15 cellular contexts compared by ENCODE assay signal in genomic region chr3:168883145-168883544, GRCh38.
DNase-seq lines count a peak whose midpoint lies in the region; ATAC-seq and TF ChIP-seq lines count a peak whose summit lies in the region.
"Had no signal": no experiment of that assay in that cellular context is flagged by ENCODE, and none has a peak within 500 bp of the region (broad histone marks: within the 10 kb centered on the region; RNA-seq: fewer than 3 reads in every experiment).

No MANE protein-coding gene starts in this region.

- no peak for TF ChIP-seq RAD21 in IMR-90 (IDR thresholded peaks at IDR 0.05; ENCODE audit: low read length)

- no peak overlapping the region for H2BK15ac ChIP-seq in IMR-90 (ENCODE audit: low read depth, low read length)

- TF ChIP-seq CTCF in IMR-90 (conservative IDR thresholded peaks at IDR 0.05; ENCODE audit: low read depth, low read length) (no peak), WTC11 (IDR thresholded peaks at IDR 0.05) (no peak), osteoblast (IDR thresholded peaks at IDR 0.05; ENCODE audit: extremely low read depth, low read depth, low read length) (no peak), upper lobe of right lung (IDR thresholded peaks at IDR 0.05) (no peak)

- H2AFZ ChIP-seq in IMR-90 (replicated peaks; ENCODE audit: low read length, poor library complexity) (no peak overlapping the region), osteoblast (ENCODE audit: low read length) (no peak overlapping the region)

- peaks cover 27% of the 10 kb centered on the region for H3K4me1 Mint-ChIP-seq in WTC11
- H3K4me1 Mint-ChIP-seq: B cell; CD4-positive, CD25-positive, alpha-beta regulatory T cell; CD8-positive, alpha-beta memory T cell; IgD-negative memory B cell had no signal

- POLR2A ChIA-PET in IMR-90 (lab: Charles Lee; ENCODE audit: unreplicated experiment), result no interaction called here
- POLR2A ChIA-PET in WTC11 (lab: Charles Lee), result no interaction called here

- H3K4ac ChIP-seq in IMR-90 (ENCODE audit: low read depth, low read length), result no peak overlapping the region

- H3K56ac ChIP-seq in IMR-90 (ENCODE audit: extremely low read depth, insufficient read depth, low read length), result no peak overlapping the region

- H3K4me2 ChIP-seq in IMR-90 (ENCODE audit: low read depth, low read length) (no peak overlapping the region), osteoblast (ENCODE audit: insufficient read depth, low read length) (no peak overlapping the region)
- H3K4me2 ChIP-seq: BLaER1 treated with 17β-estradiol and CSF1 and Interleukin-3, amounts not matched to agents 10 nM and 100 nM had no signal

- no peak overlapping the region for H3K18ac ChIP-seq in IMR-90 (ENCODE audit: low read depth, low read length)

- no peak overlapping the region for H3K23ac ChIP-seq in IMR-90 (ENCODE audit: low read depth, low read length)

- intact Hi-C loops in IMR-90 (cut with micrococcal nuclease), result no loop called here
- intact Hi-C loops in upper lobe of right lung (cut with DNase I), result no loop called here

- H4K91ac ChIP-seq in IMR-90 (ENCODE audit: insufficient read depth, low read depth, low read length), result no peak overlapping the region

- BruUV-seq in IMR-90 (replicated peaks; lab: Mats Ljungman, UMichigan), result no TSS peak

- no peaks in the 10 kb centered on the region for H3K79me2 ChIP-seq in osteoblast (ENCODE audit: insufficient read depth, low read length)

- H3K27me3 ChIP-seq in IMR-90 (ENCODE audit: control insufficient read depth, insufficient read depth, low read length) (no peaks in the 10 kb centered on the region), osteoblast (ENCODE audit: insufficient read depth, low read length) (no peaks in the 10 kb centered on the region), upper lobe of right lung (no peaks in the 10 kb centered on the region)
- H3K27me3 ChIP-seq: BLaER1 treated with 17β-estradiol and CSF1 and Interleukin-3, amounts not matched to agents 10 nM and 100 nM had no signal

- H3K14ac ChIP-seq in IMR-90 (replicated peaks; ENCODE audit: low read depth, low read length), result no peak overlapping the region

- in situ Hi-C loops in IMR-90 (cut with MboI; ENCODE audit: low sequenced_read_pairs), result no loop called here

- CTCF ChIA-PET in IMR-90 (lab: Yijun Ruan, JAX), result no interaction called here
- CTCF ChIA-PET in WTC11 (lab: Charles Lee), result interaction anchor here (1.3 kb wide), 1 partner anchor 36 kb away, joined by 4 read pairs; no protein-coding TSS in a partner anchor

- H2BK20ac ChIP-seq in IMR-90 (ENCODE audit: low read depth, low read length), result no peak overlapping the region

- H3K9ac ChIP-seq in IMR-90 (ENCODE audit: low read depth, low read length), result no peak overlapping the region
- H3K9ac ChIP-seq: BLaER1 treated with 17β-estradiol and CSF1 and Interleukin-3, amounts not matched to agents 10 nM and 100 nM had no signal

- H3K4me1 ChIP-seq in IMR-90 (ENCODE audit: control insufficient read depth, insufficient read depth, low read length) (no peaks in the 10 kb centered on the region), osteoblast (ENCODE audit: insufficient read depth, low read length) (peaks cover 39% of the 10 kb centered on the region), upper lobe of right lung (no peaks in the 10 kb centered on the region)
- H3K4me1 ChIP-seq: BLaER1 treated with 17β-estradiol and CSF1 and Interleukin-3, amounts not matched to agents 10 nM and 100 nM had no signal

- no peaks in the 10 kb centered on the region; the same call in 1 of the 2 replicates for H3K9me1 ChIP-seq in IMR-90 (ENCODE audit: insufficient read depth, low read length)

- DNase-seq in NCI-H2107 treated with DMSO at 0.1 percent for 48 hours (lab: John Stamatoyannopoulos, UW; ENCODE audit: unreplicated experiment) (peak; percentile 78), NCI-H2107 (lab: John Stamatoyannopoulos, UW) (no peak), IMR-90 (no peak), WTC11 (ENCODE audit: low spot score) (no peak), osteoblast (ENCODE audit: insufficient read length, low spot score, missing footprints) (no peak), upper lobe of right lung (no peak), HK-2 (ENCODE audit: unreplicated experiment) (no peak)
- DNase-seq: CD4-positive, CD25-positive, alpha-beta regulatory T cell; CD8-positive, alpha-beta memory T cell; COR-L47; DMS 273 treated with DMSO at 0.1 percent for 48 hours had no signal

- H4K5ac ChIP-seq in IMR-90 (ENCODE audit: low read depth, low read length), result no peak overlapping the region

- 0 out of 2 replicates have a peak overlapping the region, but pooled peaks have one; percentile 21 for H2BK120ac ChIP-seq in IMR-90 (ENCODE audit: low read depth, low read length)

- H3K4me3 Mint-ChIP-seq in WTC11, result no peak overlapping the region
- H3K4me3 Mint-ChIP-seq: B cell; CD4-positive, CD25-positive, alpha-beta regulatory T cell; CD8-positive, alpha-beta memory T cell; IgD-negative memory B cell had no signal

- no peak overlapping the region for H2AK5ac ChIP-seq in IMR-90 (ENCODE audit: low read depth, low read length)

- no peak for TF ChIP-seq POLR2A in IMR-90 (IDR thresholded peaks at IDR 0.05; ENCODE audit: low read depth, low read length)

- H3K27ac Mint-ChIP-seq in WTC11, result peak overlapping the region; percentile 33; the same call in 1 of the 2 replicates
- H3K27ac Mint-ChIP-seq: B cell; CD4-positive, CD25-positive, alpha-beta regulatory T cell; CD8-positive, alpha-beta memory T cell; IgD-negative memory B cell had no signal

- no peaks in the 10 kb centered on the region for H3K36me3 ChIP-seq in IMR-90 (ENCODE audit: control insufficient read depth, insufficient read depth, low read length)
- H3K36me3 ChIP-seq in osteoblast (ENCODE audit: insufficient read depth, low read length), result no peaks in the 10 kb centered on the region
- no peaks in the 10 kb centered on the region for H3K36me3 ChIP-seq in upper lobe of right lung
- H3K36me3 ChIP-seq: BLaER1 treated with 17β-estradiol and CSF1 and Interleukin-3, amounts not matched to agents 10 nM and 100 nM; HAP-1 had no signal

- no peak overlapping the region for H2AK9ac ChIP-seq in IMR-90 (replicated peaks; ENCODE audit: low read depth, low read length, poor library complexity)

- no peaks in the 10 kb centered on the region for H3K9me3 Mint-ChIP-seq in WTC11
- H3K9me3 Mint-ChIP-seq: IgD-negative memory B cell had no signal

- dilution Hi-C loops in IMR-90 (cut with HindIII; ENCODE audit: low sequenced_read_pairs, unreplicated experiment), result no loop called here

- no peaks in the 10 kb centered on the region for H3K36me3 Mint-ChIP-seq in WTC11
- H3K36me3 Mint-ChIP-seq: CD4-positive, CD25-positive, alpha-beta regulatory T cell; CD8-positive, alpha-beta memory T cell; IgD-negative memory B cell had no signal

- no peak overlapping the region for H3K27ac ChIP-seq in IMR-90 (ENCODE audit: insufficient read depth, low read length)
- peak overlapping the region; percentile 15 for H3K27ac ChIP-seq in osteoblast (ENCODE audit: low read depth, low read length)
- H3K27ac ChIP-seq in upper lobe of right lung, result no peak overlapping the region
- H3K27ac ChIP-seq: BLaER1 treated with 17β-estradiol and CSF1 and Interleukin-3, amounts not matched to agents 10 nM and 100 nM had no signal

- no CpG with 5 or more reads among the region's 1 CpG for WGBS in IMR-90 (ENCODE audit: extremely low coverage in 2 of 2, insufficient read length in 1 of 2), 2 experiments

- H3K4me3 ChIP-seq in IMR-90 (ENCODE audit: insufficient read depth, low read depth, low read length), result no peak overlapping the region
- no peak overlapping the region for H3K4me3 ChIP-seq in osteoblast (ENCODE audit: insufficient read depth, low read length)
- no peak overlapping the region for H3K4me3 ChIP-seq in upper lobe of right lung
- H3K4me3 ChIP-seq: BLaER1 treated with 17β-estradiol and CSF1 and Interleukin-3, amounts not matched to agents 10 nM and 100 nM; HAP-1 had no signal

- H3K9me3 ChIP-seq in IMR-90 (ENCODE audit: control insufficient read depth, insufficient read depth, low read length) (no peaks in the 10 kb centered on the region), osteoblast (ENCODE audit: low read depth, low read length) (no peaks in the 10 kb centered on the region), upper lobe of right lung (no peaks in the 10 kb centered on the region)
- H3K9me3 ChIP-seq: BLaER1 treated with 17β-estradiol and CSF1 and Interleukin-3, amounts not matched to agents 10 nM and 100 nM; HAP-1 had no signal

- ATAC-seq in IMR-90 (ENCODE audit: low read depth) (no peak), WTC11 (no peak), upper lobe of right lung (no peak)

- no peaks in the 10 kb centered on the region for H4K20me1 ChIP-seq in IMR-90 (ENCODE audit: insufficient read depth, low read length)
- no peaks in the 10 kb centered on the region for H4K20me1 ChIP-seq in osteoblast (ENCODE audit: insufficient read depth, low read length)
- H4K20me1 ChIP-seq: BLaER1 treated with 17β-estradiol and CSF1 and Interleukin-3, amounts not matched to agents 10 nM and 100 nM had no signal

- no peaks in the 10 kb centered on the region for H3K79me1 ChIP-seq in IMR-90 (ENCODE audit: low read depth in 1 of 2, low read length in 2 of 2)

- H3K27me3 Mint-ChIP-seq in WTC11 (ENCODE audit: low read depth), result no peaks in the 10 kb centered on the region
- H3K27me3 Mint-ChIP-seq: B cell; CD4-positive, CD25-positive, alpha-beta regulatory T cell; CD8-positive, alpha-beta memory T cell; IgD-negative memory B cell had no signal

- H2BK5ac ChIP-seq in IMR-90 (ENCODE audit: low read depth, low read length, poor library complexity, severe bottlenecking), result no peak overlapping the region

- no peak overlapping the region for H4K8ac ChIP-seq in IMR-90 (ENCODE audit: low read depth in 2 of 2, low read length in 2 of 2)

TF ChIP-seq in IMR-90, 13 proteins besides CTCF, POLR2A, EP300 and RAD21 (continues in another document):
- TF ChIP-seq SMC3 (IDR thresholded peaks at IDR 0.05; ENCODE audit: low read depth, low read length), result no peak
- no peak for TF ChIP-seq NFE2L2 (IDR thresholded peaks at IDR 0.05; ENCODE audit: low read depth, low read length)
- no peak for TF ChIP-seq BHLHE40 (IDR thresholded peaks at IDR 0.05; ENCODE audit: low read depth, low read length)
- TF ChIP-seq RFX5 (IDR thresholded peaks at IDR 0.05; ENCODE audit: low read depth, low read length), result no peak

TF ChIP-seq in WTC11, 78 proteins besides CTCF, POLR2A, EP300 and RAD21 (continues in another document):
- no peak for TF ChIP-seq GRHL2 (CRISPR knock-in tag; IDR thresholded peaks at IDR 0.05; ENCODE audit: insufficient replicate concordance, severe bottlenecking)
- no peak for TF ChIP-seq GABPB1 (CRISPR knock-in tag; IDR thresholded peaks at IDR 0.05)
- no peak for TF ChIP-seq ZNF416 (CRISPR knock-in tag; IDR thresholded peaks at IDR 0.05)
- no peak for TF ChIP-seq NR3C1 (CRISPR knock-in tag; conservative IDR thresholded peaks at IDR 0.05; ENCODE audit: low read depth)
- TF ChIP-seq SMAD3 (CRISPR knock-in tag; IDR thresholded peaks at IDR 0.05; ENCODE audit: borderline replicate concordance), result no peak
- no peak for TF ChIP-seq ATF3 (CRISPR knock-in tag; conservative IDR thresholded peaks at IDR 0.05)
